23 cellular contexts compared by ENCODE assay signal in genomic region chr7:28135760-28136159, GRCh38. TPM values are rescaled to one million over a fixed set of nuclear protein-coding genes. Genes with fewer than 3 reads are reported as not detected.
DNase-seq lines count a peak whose midpoint lies in the region; ATAC-seq, FAIRE-seq and TF ChIP-seq lines count a peak whose summit lies in the region.
"Had no signal": no experiment of that assay in that cellular context is flagged by ENCODE, and none has a peak within 500 bp of the region (broad histone marks: within the 10 kb centered on the region; RNA-seq: fewer than 3 reads in every experiment).

No MANE protein-coding gene starts in this region.

- no peak overlapping the region for H2BK15ac ChIP-seq in mesendoderm (replicated peaks; ENCODE audit: low read depth)

- H3K4me2 ChIP-seq in astrocyte (ENCODE audit: low read length) (no peak overlapping the region), mesendoderm (ENCODE audit: low read length) (no peak overlapping the region)

- H4K20me1 ChIP-seq in astrocyte (ENCODE audit: insufficient read depth, low read length), result peaks cover 52% of the 10 kb centered on the region

- ATAC-seq in CD4-positive, CD25-positive, alpha-beta regulatory T cell (ENCODE audit: low read depth in 2 of 2), result peak; percentile 69 to 81
- ATAC-seq: activated CD4-positive, alpha-beta T cell treated with anti-CD3 and anti-CD28 coated beads for 36 hours; activated CD8-positive, alpha-beta T cell treated with anti-CD3 and anti-CD28 coated beads, Interleukin-2, amount 10 ng/mL, durations not matched to agents 7 days and 5 days; sciatic nerve had no signal

- H3K27me3 ChIP-seq in CD4-positive, CD25-positive, alpha-beta regulatory T cell (ENCODE audit: control insufficient read depth, insufficient read depth, low read length), result no peaks in the 10 kb centered on the region
- no peaks in the 10 kb centered on the region for H3K27me3 ChIP-seq in astrocyte (ENCODE audit: insufficient read depth, low read length)
- no peaks in the 10 kb centered on the region for H3K27me3 ChIP-seq in mesendoderm (ENCODE audit: insufficient read depth, low read length, poor library complexity)
- H3K27me3 ChIP-seq in suprapubic skin, result no peaks in the 10 kb centered on the region
- H3K27me3 ChIP-seq: BE2C, esophagus squamous epithelium had no signal

- H3K9me3 Mint-ChIP-seq in CD4-positive, CD25-positive, alpha-beta regulatory T cell, result no peaks in the 10 kb centered on the region
- no peaks in the 10 kb centered on the region for H3K9me3 Mint-ChIP-seq in astrocyte (ENCODE audit: unreplicated experiment)
- H3K9me3 Mint-ChIP-seq: activated naive CD4-positive, alpha-beta T cell treated with anti-CD3 and anti-CD28 coated beads, Interleukin-2, amount 50 U/mL, for 72 hours; activated T-helper 2 cell treated with anti-CD3 and anti-CD28 coated beads, Interferon-gamma antibody, Interleukin-2, Interleukin-4, amounts not matched to agents 10 μg/mL and 5 μg/mL and 100 μg/mL, durations not matched to agents 14 hours and 24 hours and 36 hours had no signal

- H3K4ac ChIP-seq in mesendoderm (ENCODE audit: low read depth, low read length), result no peak overlapping the region

- FAIRE-seq in astrocyte (lab: Jason Lieb, UNC), result peak; percentile 41
- FAIRE-seq: GM18507, RCC 7860 had no signal

- peaks cover 46% of the 10 kb centered on the region for H3K4me1 ChIP-seq in CD4-positive, CD25-positive, alpha-beta regulatory T cell (ENCODE audit: control insufficient read depth, insufficient read depth, low read length, poor library complexity, severe bottlenecking)
- H3K4me1 ChIP-seq in astrocyte (ENCODE audit: insufficient read depth, low read length), result peaks cover 13% of the 10 kb centered on the region
- H3K4me1 ChIP-seq in mesendoderm (ENCODE audit: control insufficient read depth, low read depth, low read length), result peaks cover 6% of the 10 kb centered on the region
- H3K4me1 ChIP-seq in suprapubic skin, result no peaks in the 10 kb centered on the region

- no peak overlapping the region for H4K8ac ChIP-seq in mesendoderm (ENCODE audit: low read depth, low read length)

- no peak overlapping the region for H3K18ac ChIP-seq in mesendoderm (ENCODE audit: low read length)

- no peaks in the 10 kb centered on the region for H3K27me3 Mint-ChIP-seq in CD4-positive, CD25-positive, alpha-beta regulatory T cell
- H3K27me3 Mint-ChIP-seq in astrocyte (ENCODE audit: low read depth, unreplicated experiment), result no peaks in the 10 kb centered on the region
- H3K27me3 Mint-ChIP-seq: activated CD4-positive, alpha-beta T cell treated with anti-CD3 and anti-CD28 coated beads for 36 hours had no signal

- no peaks in the 10 kb centered on the region for H3K79me1 ChIP-seq in mesendoderm (ENCODE audit: low read length)

- H2BK120ac ChIP-seq in mesendoderm (ENCODE audit: low read depth, low read length), result no peak overlapping the region

- H3K36me3 ChIP-seq in CD4-positive, CD25-positive, alpha-beta regulatory T cell (ENCODE audit: control insufficient read depth, insufficient read depth, low read length), result no peaks in the 10 kb centered on the region
- H3K36me3 ChIP-seq in astrocyte (ENCODE audit: insufficient read depth, low read length) (no peaks in the 10 kb centered on the region), mesendoderm (ENCODE audit: control insufficient read depth, insufficient read depth, low read length) (no peaks in the 10 kb centered on the region), suprapubic skin (no peaks in the 10 kb centered on the region)
- H3K36me3 ChIP-seq: esophagus squamous epithelium had no signal

- WGBS in mesendoderm (ENCODE audit: extremely low coverage, insufficient coverage, low lambda C conversion rate), result no CpG with 5 or more reads among the region's 3 CpGs
- 69% methylated on average over 3 of the region's 3 CpGs for WGBS in suprapubic skin

- peaks cover 14% of the 10 kb centered on the region for H3K36me3 Mint-ChIP-seq in CD4-positive, CD25-positive, alpha-beta regulatory T cell
- H3K36me3 Mint-ChIP-seq in astrocyte (ENCODE audit: low read depth, unreplicated experiment), result peaks cover 4% of the 10 kb centered on the region

- H2AK5ac ChIP-seq in mesendoderm (ENCODE audit: low read length), result no peak overlapping the region

- no peak for TF ChIP-seq CTCF in astrocyte (IDR thresholded peaks at IDR 0.05; ENCODE audit: insufficient read depth, low read depth, low read length)
- no peak for TF ChIP-seq CTCF in suprapubic skin (IDR thresholded peaks at IDR 0.05)

- H4K5ac ChIP-seq in mesendoderm (ENCODE audit: low read length), result no peak overlapping the region

- H3K9ac ChIP-seq in astrocyte (ENCODE audit: low read length) (no peak overlapping the region), mesendoderm (ENCODE audit: low read length) (no peak overlapping the region)

- TF ChIP-seq POLR2A in suprapubic skin (IDR thresholded peaks at IDR 0.05), result no peak

- DNase-seq in CD4-positive, CD25-positive, alpha-beta regulatory T cell, result peak in 1 of 3 donors; percentile 45
- DNase-seq in GF-D8 (lab: John Stamatoyannopoulos, UW), result peak; percentile 92
- DNase-seq in astrocyte (ENCODE audit: low read depth), result no peak
- DNase-seq in mesendoderm, result peak; percentile 33
- DNase-seq in stimulated activated CD4-positive, alpha-beta T cell treated with anti-CD3 and anti-CD28 coated beads, Interleukin-4, amount 100 ng/mL, for 4 hours, result no peak
- DNase-seq in amygdala (lab: John Stamatoyannopoulos, UW), result no peak
- no peak for DNase-seq in GOT3 (lab: John Stamatoyannopoulos, UW)
- no peak for DNase-seq in suprapubic skin (ENCODE audit: low spot score in 2 of 2)
- DNase-seq: activated CD4-positive, alpha-beta T cell treated with anti-CD3 and anti-CD28 coated beads for 36 hours; activated CD8-positive, alpha-beta T cell treated with anti-CD3 and anti-CD28 coated beads, Interleukin-2, amount 10 ng/mL, durations not matched to agents 7 days and 5 days; BE2C; EL; esophagus squamous epithelium; mammary epithelial cell; NCI-H2081 treated with DMSO at 0.1 percent for 48 hours; NCI-H446; SHP77 treated with DMSO at 0.1 percent for 48 hours; stimulated activated CD4-positive, alpha-beta T cell treated with anti-CD3 and anti-CD28 coated beads, Interleukin-4, amount 100 ng/mL, for 24 hours had no signal

- peaks cover 25 to 46% (median 39%) of the 10 kb centered on the region in 4 donors for H3K4me1 Mint-ChIP-seq in CD4-positive, CD25-positive, alpha-beta regulatory T cell
- peaks cover 21% of the 10 kb centered on the region for H3K4me1 Mint-ChIP-seq in astrocyte (ENCODE audit: low read depth, unreplicated experiment)

- peak overlapping the region; percentile 35 for H3K4me3 ChIP-seq in CD4-positive, CD25-positive, alpha-beta regulatory T cell (ENCODE audit: low read depth, low read length)
- no peak overlapping the region for H3K4me3 ChIP-seq in astrocyte (ENCODE audit: insufficient read depth, low read depth, low read length)
- H3K4me3 ChIP-seq in mesendoderm (ENCODE audit: low read length), result no peak overlapping the region
- no peak overlapping the region for H3K4me3 ChIP-seq in suprapubic skin
- H3K4me3 ChIP-seq: esophagus squamous epithelium had no signal

- H3K23ac ChIP-seq in mesendoderm (ENCODE audit: low read length), result no peak overlapping the region

- no peak overlapping the region for H2BK5ac ChIP-seq in mesendoderm (ENCODE audit: low read length)

- H3K56ac ChIP-seq in mesendoderm (ENCODE audit: low read length), result no peak overlapping the region

- H2AFZ ChIP-seq in astrocyte (ENCODE audit: low read depth, low read length), result no peak overlapping the region

- no peaks in the 10 kb centered on the region for H3K9me3 ChIP-seq in CD4-positive, CD25-positive, alpha-beta regulatory T cell (ENCODE audit: control insufficient read depth in 2 of 2, low read length in 2 of 2)
- no peaks in the 10 kb centered on the region for H3K9me3 ChIP-seq in astrocyte (ENCODE audit: insufficient read depth, low read depth, low read length)
- no peaks in the 10 kb centered on the region for H3K9me3 ChIP-seq in suprapubic skin
- H3K9me3 ChIP-seq: BE2C, esophagus squamous epithelium had no signal

- H3K27ac Mint-ChIP-seq in CD4-positive, CD25-positive, alpha-beta regulatory T cell, result peak overlapping the region; percentile 66 to 94 (median 79)
- no peak overlapping the region for H3K27ac Mint-ChIP-seq in astrocyte (ENCODE audit: unreplicated experiment)
- H3K27ac Mint-ChIP-seq: activated CD4-positive, alpha-beta T cell treated with anti-CD3 and anti-CD28 coated beads for 36 hours; activated CD8-positive, alpha-beta T cell treated with anti-CD3 and anti-CD28 coated beads, Interleukin-2, amount 10 ng/mL, durations not matched to agents 7 days and 5 days; activated naive CD4-positive, alpha-beta T cell treated with anti-CD3 and anti-CD28 coated beads, Interleukin-2, amount 50 U/mL, for 72 hours; activated T-helper 2 cell treated with anti-CD3 and anti-CD28 coated beads, Interferon-gamma antibody, Interleukin-2, Interleukin-4, amounts not matched to agents 10 μg/mL and 5 μg/mL and 100 μg/mL, durations not matched to agents 14 hours and 24 hours and 36 hours had no signal

- peaks cover 5% of the 10 kb centered on the region for H3K79me2 ChIP-seq in astrocyte (ENCODE audit: insufficient read depth, low read length)
- no peaks in the 10 kb centered on the region for H3K79me2 ChIP-seq in mesendoderm (ENCODE audit: control insufficient read depth, insufficient read depth, low read length)

- no peak for TF ChIP-seq EP300 in suprapubic skin (IDR thresholded peaks at IDR 0.05)

- H3K27ac ChIP-seq in CD4-positive, CD25-positive, alpha-beta regulatory T cell (ENCODE audit: insufficient read depth, low read length, poor library complexity, severe bottlenecking), result peak overlapping the region; percentile 63
- H3K27ac ChIP-seq in astrocyte (ENCODE audit: low read depth, low read length) (no peak overlapping the region), mesendoderm (ENCODE audit: low read depth, low read length) (no peak overlapping the region), suprapubic skin (no peak overlapping the region)
- H3K27ac ChIP-seq: esophagus squamous epithelium had no signal

- H3K4me3 Mint-ChIP-seq in CD4-positive, CD25-positive, alpha-beta regulatory T cell, result peak overlapping the region; percentile 20 to 73 (median 50)
- no peak overlapping the region for H3K4me3 Mint-ChIP-seq in astrocyte (ENCODE audit: unreplicated experiment)
- H3K4me3 Mint-ChIP-seq: activated CD4-positive, alpha-beta T cell treated with anti-CD3 and anti-CD28 coated beads for 36 hours; activated CD8-positive, alpha-beta T cell treated with anti-CD3 and anti-CD28 coated beads, Interleukin-2, amount 10 ng/mL, durations not matched to agents 7 days and 5 days had no signal

RNA-seq across cellular contexts. Expression of gene JAZF1, which starts 44.8 kb away (rescaled TPM):
- 30.7 TPM for total RNA-seq in CD4-positive, CD25-positive, alpha-beta regulatory T cell
- 10 to 100 TPM in 1 of 4 donors, 1 to 10 TPM in 3; 6.4 to 13.3 (median 7.5) TPM for polyA plus RNA-seq in CD4-positive, CD25-positive, alpha-beta regulatory T cell
- total RNA-seq in astrocyte, result 19.8 and 20.1 TPM in 2 replicates
- 12.2 TPM for polyA plus RNA-seq in mesendoderm (2013, experiment 1 of 2)
- 11.7 TPM for polyA plus RNA-seq in mesendoderm (2013, experiment 2 of 2)
- total RNA-seq in suprapubic skin, result 1 to 10 TPM; 5.0 to 8.4 (median 7.4) TPM

Comparison
In these comparisons a context has a peak if more than half of its experiments do, and no peak if none do; other contexts are left out.
1. DNase-seq: peak in GF-D8 (single experiment) and mesendoderm (single experiment); none in astrocyte (single experiment), stimulated activated CD4-positive, alpha-beta T cell treated with anti-CD3 and anti-CD28 coated beads, Interleukin-4, amount 100 ng/mL, for 4 hours (0 of 2), amygdala (0 of 56), GOT3 (single experiment) and suprapubic skin (0 of 2).